ENCODE assay signal across 1 cellular context in the genomic region with DNA sequence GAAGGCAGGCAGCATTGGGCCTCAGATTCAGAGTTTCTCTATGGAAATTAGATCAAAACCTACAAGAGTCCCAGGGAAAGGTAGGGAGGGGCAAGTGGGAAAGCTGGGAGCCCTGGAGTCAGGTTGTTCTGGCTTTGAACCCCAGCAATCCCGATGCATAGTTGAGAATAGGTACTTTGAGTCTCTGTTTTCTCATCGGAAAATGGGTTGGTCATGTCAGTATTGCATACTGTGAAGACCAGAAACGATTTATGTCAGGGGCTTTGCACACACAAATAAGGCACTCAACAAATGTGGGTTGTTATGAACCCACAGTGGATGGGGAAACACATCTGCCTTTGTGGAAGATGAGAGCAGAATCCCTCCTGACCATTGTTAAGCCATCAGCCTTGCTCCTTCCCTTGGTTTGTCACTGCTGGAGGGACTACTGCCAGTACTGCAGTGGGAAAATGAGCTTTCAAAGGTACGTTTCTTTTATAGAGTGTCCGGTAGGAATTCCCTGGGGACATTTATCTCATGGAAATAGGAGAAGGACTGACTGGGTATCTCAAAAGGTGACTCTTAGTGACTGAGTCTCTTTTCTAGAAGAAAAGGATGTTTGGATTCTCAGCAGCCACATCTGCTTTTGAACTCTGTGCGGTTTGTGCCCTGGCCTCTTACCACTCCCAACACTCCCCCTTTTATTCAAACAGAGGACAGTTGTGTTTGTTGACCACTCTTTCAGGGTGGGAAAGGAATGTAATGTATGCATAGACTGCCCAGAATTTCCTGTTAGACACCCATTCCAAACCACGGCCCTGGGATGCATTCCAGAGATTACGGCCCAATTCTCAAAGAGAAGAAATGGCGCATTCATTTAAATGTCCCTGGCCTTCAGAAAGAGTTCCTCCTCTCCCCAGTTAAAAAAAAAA.
TF ChIP-seq lines count a peak whose summit lies in the region.

No MANE protein-coding gene starts in this region.

TF ChIP-seq in H1, 55 proteins besides CTCF, POLR2A, EP300 and RAD21:
- TF ChIP-seq JUND (IDR thresholded peaks at IDR 0.05; ENCODE audit: low read length) (no peak), TEAD4 (IDR thresholded peaks at IDR 0.05; ENCODE audit: low read depth, low read length) (peak; percentile 63; the same call in 1 of the 2 replicates)
